Comparison of ENCODE assay signal across 9 cellular contexts in genomic region chr1:237864338-237865244, GRCh38. TPM values are rescaled to one million over a fixed set of nuclear protein-coding genes. Genes with fewer than 3 reads are reported as not detected.
DNase-seq lines count a peak whose midpoint lies in the region; ATAC-seq and TF ChIP-seq lines count a peak whose summit lies in the region.
"Had no signal": no experiment of that assay in that cellular context is flagged by ENCODE, and none has a peak within 500 bp of the region (broad histone marks: within the 10 kb centered on the region; RNA-seq: fewer than 3 reads in every experiment).

No MANE protein-coding gene starts in this region.

- in situ Hi-C loops in astrocyte of the spinal cord (cut with HindIII; ENCODE audit: low sequenced_read_pairs) = no loop called here

- no peaks in the 10 kb centered on the region for H3K79me2 ChIP-seq in HCT116 (ENCODE audit: insufficient read depth, low read length)

- H3K4me3 ChIP-seq in HCT116 (replicated peaks in 1 of 2; ENCODE audit: low read depth in 1 of 2, low read length in 2 of 2) (no peak overlapping the region), astrocyte of the spinal cord (ENCODE audit: low read depth, low read length) (peak overlapping the region; percentile 1)

- no peaks in the 10 kb centered on the region for H4K20me1 ChIP-seq in HCT116 (ENCODE audit: insufficient read depth)

- CTCF ChIA-PET in HCT116 (lab: Charles Lee) = no interaction called here

- no peaks in the 10 kb centered on the region for H3K36me3 Mint-ChIP-seq in activated CD4-positive, alpha-beta T cell treated with anti-CD3 and anti-CD28 coated beads, Interleukin-2, amount 10 ng/mL, durations not matched to agents 24 days and 14 days (ENCODE audit: low read depth)

- no peaks in the 10 kb centered on the region for H3K9me3 Mint-ChIP-seq in activated CD4-positive, alpha-beta T cell treated with anti-CD3 and anti-CD28 coated beads, Interleukin-2, amount 10 ng/mL, durations not matched to agents 24 days and 14 days

- peak in 2 of 3 experiments; percentile 19 to 39; a peak in 3 of 6 replicates for TF ChIP-seq CTCF in HCT116 (IDR thresholded peaks at IDR 0.05 in 2 of 3, conservative IDR thresholded peaks at IDR 0.05 in 1 of 3; ENCODE audit: borderline replicate concordance in 1 of 3, insufficient read depth in 1 of 3, low read depth in 2 of 3, low read length in 2 of 3)
- peak; percentile 97 for TF ChIP-seq CTCF in astrocyte of the spinal cord (IDR thresholded peaks at IDR 0.05; ENCODE audit: low read depth, low read length)

- BruUV-seq in HCT116 (replicated peaks; lab: Mats Ljungman, UMichigan) = no TSS peak

- no peak for TF ChIP-seq POLR2A in HCT116 (IDR thresholded peaks at IDR 0.05; ENCODE audit: borderline replicate concordance, extremely low read depth, insufficient read depth, insufficient read length)

- H3K9me2 ChIP-seq in HCT116 (ENCODE audit: insufficient read depth) = no peaks in the 10 kb centered on the region

- H3K27ac Mint-ChIP-seq in activated CD4-positive, alpha-beta T cell treated with anti-CD3 and anti-CD28 coated beads, Interleukin-2, amount 10 ng/mL, durations not matched to agents 24 days and 14 days = no peak overlapping the region

- peaks cover 7 to 16% of the 10 kb centered on the region in 2 experiments; a peak in 2 of 4 replicates for H3K9me3 ChIP-seq in HCT116 (ENCODE audit: control insufficient read depth in 1 of 2, insufficient read depth in 1 of 2, low read depth in 1 of 2, low read length in 2 of 2)

- peaks cover 4% of the 10 kb centered on the region for H3K4me1 Mint-ChIP-seq in activated CD4-positive, alpha-beta T cell treated with anti-CD3 and anti-CD28 coated beads, Interleukin-2, amount 10 ng/mL, durations not matched to agents 24 days and 14 days

- ATAC-seq in HCT116 (no peak), HG03469 (IDR thresholded peaks at IDR 0.05; ENCODE audit: unreplicated experiment) (no peak)

- 0 out of 2 replicates have a peak, but pooled peaks have one; percentile 8 for TF ChIP-seq RAD21 in HCT116 (IDR thresholded peaks at IDR 0.05; ENCODE audit: low read depth)

- RAD21 ChIA-PET in HCT116 (lab: Charles Lee; ENCODE audit: low non-redundant PET in 1 of 2, low total read pairs in 2 of 2, uncharacterized antibody in 2 of 2, unreplicated experiment in 2 of 2) = no interaction called here

- H3K9ac ChIP-seq in HCT116 (ENCODE audit: low read length) = no peak overlapping the region

- no peak overlapping the region for H3K27ac ChIP-seq in HCT116 (ENCODE audit: low read depth, low read length)

- peak; percentile 67 for DNase-seq in activated CD4-positive, alpha-beta T cell treated with anti-CD3 and anti-CD28 coated beads, Interleukin-2, amount 10 ng/mL, durations not matched to agents 24 days and 14 days
- DNase-seq in activated CD4-positive, alpha-beta T cell treated with anti-CD3 and anti-CD28 coated beads, Interleukin-2, amount 50 U/mL, for 1 hour = no peak
- DNase-seq in HCT116 (ENCODE audit: low read depth, low spot score) (no peak), NCI-H2029 (lab: John Stamatoyannopoulos, UW) (peak; percentile 2), astrocyte of the spinal cord (ENCODE audit: low read depth, low spot score) (peak; percentile 46), islet precursor cell (peak; percentile 83)
- peak; percentile 2 to 4 for DNase-seq in stimulated activated CD4-positive, alpha-beta T cell treated with anti-CD3 and anti-CD28 coated beads, Interleukin-4, amount 100 ng/mL, for 48 hours (ENCODE audit: low read depth in 2 of 2)

- H3K4me1 ChIP-seq in HCT116 (ENCODE audit: control insufficient read depth in 1 of 2, insufficient read depth in 2 of 2, low read length in 2 of 2) = no peaks in the 10 kb centered on the region

- no peak overlapping the region for H3K4me2 ChIP-seq in HCT116 (ENCODE audit: low read length)

- H3K36me3 ChIP-seq in HCT116 (ENCODE audit: control insufficient read depth in 1 of 2, insufficient read depth in 2 of 2, low read length in 2 of 2) = no peaks in the 10 kb centered on the region

- intact Hi-C loops in activated CD4-positive, alpha-beta T cell treated with anti-CD3 and anti-CD28 coated beads, Interleukin-2, amount 10 ng/mL, durations not matched to agents 24 days and 14 days (cut with micrococcal nuclease) = no loop called here
- intact Hi-C loops in HCT116 (cut with micrococcal nuclease) = no loop called here

- H3K27me3 Mint-ChIP-seq in activated CD4-positive, alpha-beta T cell treated with anti-CD3 and anti-CD28 coated beads, Interleukin-2, amount 10 ng/mL, durations not matched to agents 24 days and 14 days = peaks cover 3% of the 10 kb centered on the region

- no peaks in the 10 kb centered on the region for H3K27me3 ChIP-seq in HCT116 (ENCODE audit: insufficient read depth, low read length)

- H3K4me3 Mint-ChIP-seq in activated CD4-positive, alpha-beta T cell treated with anti-CD3 and anti-CD28 coated beads, Interleukin-2, amount 10 ng/mL, durations not matched to agents 24 days and 14 days = peak overlapping the region; percentile 35

- H2AFZ ChIP-seq in HCT116 (ENCODE audit: low read depth, low read length, poor library complexity, severe bottlenecking) = no peak overlapping the region

- POLR2A ChIA-PET in HCT116 (lab: Charles Lee) = no interaction called here

TF ChIP-seq in HCT116, 20 proteins besides CTCF, POLR2A, EP300 and RAD21:
- TF ChIP-seq TCF7L2 (IDR thresholded peaks at IDR 0.05; ENCODE audit: borderline replicate concordance, extremely low read depth, insufficient read depth, insufficient read length) (peak; percentile 53), SRF (IDR thresholded peaks at IDR 0.05; ENCODE audit: low read depth) (no peak)

RNA-seq across cellular contexts. Expression of gene ZP4, which starts 26.1 kb away (rescaled TPM):
- total RNA-seq in activated CD4-positive, alpha-beta T cell treated with anti-CD3 and anti-CD28 coated beads, Interleukin-2, amount 10 ng/mL, durations not matched to agents 24 days and 14 days = not detected in 2 replicates
- not detected for total RNA-seq in HCT116 (2021; ENCODE audit: unreplicated experiment)
- not detected in 2 replicates for polyA plus RNA-seq in HCT116 (2012)
- total RNA-seq: glomerular endothelial cell had no signal

Comparison
In these comparisons a context has a peak if more than half of its experiments do, and no peak if none do; other contexts are left out.
1. DNase-seq: peak in activated CD4-positive, alpha-beta T cell treated with anti-CD3 and anti-CD28 coated beads, Interleukin-2, amount 10 ng/mL, durations not matched to agents 24 days and 14 days (single experiment), NCI-H2029 (single experiment), astrocyte of the spinal cord (single experiment), islet precursor cell (single experiment) and stimulated activated CD4-positive, alpha-beta T cell treated with anti-CD3 and anti-CD28 coated beads, Interleukin-4, amount 100 ng/mL, for 48 hours (2 of 2); none in activated CD4-positive, alpha-beta T cell treated with anti-CD3 and anti-CD28 coated beads, Interleukin-2, amount 50 U/mL, for 1 hour (single experiment) and HCT116 (single experiment).